In genomic region chr3:31176045-31176444, GRCh38 we compare ENCODE assay signal across 8 cellular contexts.
"Had no signal": no experiment of that assay in that cellular context is flagged by ENCODE, and none has a peak within 500 bp of the region (broad histone marks: within the 10 kb centered on the region; RNA-seq: fewer than 3 reads in every experiment).

No MANE protein-coding gene starts in this region.

- ATAC-seq: GM12878 had no signal

- FAIRE-seq: G401.6, GM12878, GM12891, GM12892, GM18507, GM19239 had no signal

- DNase-seq: GDM1, GF-D8 had no signal

- H3K4me3 ChIP-seq: GM12878 had no signal
